ENCODE assay signal across 1 cellular context in genomic region chr11:914747-915493, GRCh38.
A peak's percentile ranks its signal among the peaks of the same experiment; 100 is the strongest.
TF ChIP-seq lines count a peak whose summit lies in the region.

No MANE protein-coding gene starts in this region.

TF ChIP-seq in HepG2, 621 proteins besides CTCF, POLR2A, EP300 and RAD21 (continued from another document and continues in another):
- 0 out of 2 replicates have a peak, but pooled peaks have one; percentile 46 for TF ChIP-seq ZGPAT (CRISPR knock-in tag; IDR thresholded peaks at IDR 0.05)
- peak; percentile 30; the same call in 1 of the 2 replicates for TF ChIP-seq NR2C2 (CRISPR knock-in tag; IDR thresholded peaks at IDR 0.05; ENCODE audit: borderline replicate concordance)
- TF ChIP-seq PHF20 (CRISPR knock-in tag; IDR thresholded peaks at IDR 0.05): peak; percentile 58; the same call in 1 of the 2 replicates
- peak; percentile 73 for TF ChIP-seq DMAP1 (CRISPR knock-in tag; IDR thresholded peaks at IDR 0.05)
- TF ChIP-seq, protein P1, sequence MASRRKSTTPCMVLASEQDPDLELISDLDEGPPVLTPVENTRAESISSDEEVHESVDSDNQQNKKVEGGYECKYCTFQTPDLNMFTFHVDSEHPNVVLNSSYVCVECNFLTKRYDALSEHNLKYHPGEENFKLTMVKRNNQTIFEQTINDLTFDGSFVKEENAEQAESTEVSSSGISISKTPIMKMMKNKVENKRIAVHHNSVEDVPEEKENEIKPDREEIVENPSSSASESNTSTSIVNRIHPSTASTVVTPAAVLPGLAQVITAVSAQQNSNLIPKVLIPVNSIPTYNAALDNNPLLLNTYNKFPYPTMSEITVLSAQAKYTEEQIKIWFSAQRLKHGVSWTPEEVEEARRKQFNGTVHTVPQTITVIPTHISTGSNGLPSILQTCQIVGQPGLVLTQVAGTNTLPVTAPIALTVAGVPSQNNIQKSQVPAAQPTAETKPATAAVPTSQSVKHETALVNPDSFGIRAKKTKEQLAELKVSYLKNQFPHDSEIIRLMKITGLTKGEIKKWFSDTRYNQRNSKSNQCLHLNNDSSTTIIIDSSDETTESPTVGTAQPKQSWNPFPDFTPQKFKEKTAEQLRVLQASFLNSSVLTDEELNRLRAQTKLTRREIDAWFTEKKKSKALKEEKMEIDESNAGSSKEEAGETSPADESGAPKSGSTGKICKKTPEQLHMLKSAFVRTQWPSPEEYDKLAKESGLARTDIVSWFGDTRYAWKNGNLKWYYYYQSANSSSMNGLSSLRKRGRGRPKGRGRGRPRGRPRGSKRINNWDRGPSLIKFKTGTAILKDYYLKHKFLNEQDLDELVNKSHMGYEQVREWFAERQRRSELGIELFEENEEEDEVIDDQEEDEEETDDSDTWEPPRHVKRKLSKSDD (CRISPR knock-in tag; IDR thresholded peaks at IDR 0.05; ENCODE audit: low read depth): no peak
- no peak for TF ChIP-seq NCOA1 (CRISPR knock-in tag; IDR thresholded peaks at IDR 0.05)
- TF ChIP-seq BCL6 (CRISPR knock-in tag; IDR thresholded peaks at IDR 0.05): no peak; the same call in 1 of the 2 replicates
- TF ChIP-seq ELF3 (CRISPR knock-in tag; IDR thresholded peaks at IDR 0.05): 0 out of 2 replicates have a peak, but pooled peaks have one; percentile 12
- peak; percentile 94 for TF ChIP-seq ZFX (CRISPR knock-in tag; IDR thresholded peaks at IDR 0.05; ENCODE audit: low read depth)
- no peak for TF ChIP-seq REL (CRISPR knock-in tag; conservative IDR thresholded peaks at IDR 0.05)
- peak; percentile 45; the same call in 1 of the 2 replicates for TF ChIP-seq DPF2 (CRISPR knock-in tag; IDR thresholded peaks at IDR 0.05; ENCODE audit: borderline replicate concordance, low read depth)
- peak; percentile 96 for TF ChIP-seq TFE3 (CRISPR knock-in tag; IDR thresholded peaks at IDR 0.05)
- peak; percentile 62; the same call in 1 of the 2 replicates for TF ChIP-seq ZNF724P (CRISPR knock-in tag; IDR thresholded peaks at IDR 0.05; ENCODE audit: borderline replicate concordance)
- TF ChIP-seq ZNF121 (CRISPR knock-in tag; IDR thresholded peaks at IDR 0.05): peak; percentile 91
- no peak for TF ChIP-seq CREB1 (IDR thresholded peaks at IDR 0.05)
- no peak for TF ChIP-seq CREB1 (CRISPR knock-in tag; IDR thresholded peaks at IDR 0.05)
- no peak for TF ChIP-seq KLF11 (CRISPR knock-in tag; IDR thresholded peaks at IDR 0.05)
- no peak for TF ChIP-seq KDM6A (CRISPR knock-in tag; IDR thresholded peaks at IDR 0.05; ENCODE audit: low read depth)
- TF ChIP-seq HOXA5 (CRISPR knock-in tag; IDR thresholded peaks at IDR 0.05): no peak
- no peak for TF ChIP-seq ZBTB40 (IDR thresholded peaks at IDR 0.05)
- TF ChIP-seq ZBTB40 (CRISPR knock-in tag; IDR thresholded peaks at IDR 0.05): peak; percentile 64; the same call in 1 of the 2 replicates
- 0 out of 2 replicates have a peak, but pooled peaks have one; percentile 72 for TF ChIP-seq EEA1 (CRISPR knock-in tag; IDR thresholded peaks at IDR 0.05; ENCODE audit: borderline replicate concordance)
- peak; percentile 83 for TF ChIP-seq MAFF (IDR thresholded peaks at IDR 0.05; ENCODE audit: low read depth, low read length)
- peak; percentile 17; the same call in 1 of the 2 replicates for TF ChIP-seq DRAP1 (CRISPR knock-in tag; IDR thresholded peaks at IDR 0.05)
- peak; percentile 32; the same call in 1 of the 2 replicates for TF ChIP-seq FOXP4 (CRISPR knock-in tag; IDR thresholded peaks at IDR 0.05)
- TF ChIP-seq, protein P2, sequence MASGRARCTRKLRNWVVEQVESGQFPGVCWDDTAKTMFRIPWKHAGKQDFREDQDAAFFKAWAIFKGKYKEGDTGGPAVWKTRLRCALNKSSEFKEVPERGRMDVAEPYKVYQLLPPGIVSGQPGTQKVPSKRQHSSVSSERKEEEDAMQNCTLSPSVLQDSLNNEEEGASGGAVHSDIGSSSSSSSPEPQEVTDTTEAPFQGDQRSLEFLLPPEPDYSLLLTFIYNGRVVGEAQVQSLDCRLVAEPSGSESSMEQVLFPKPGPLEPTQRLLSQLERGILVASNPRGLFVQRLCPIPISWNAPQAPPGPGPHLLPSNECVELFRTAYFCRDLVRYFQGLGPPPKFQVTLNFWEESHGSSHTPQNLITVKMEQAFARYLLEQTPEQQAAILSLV (CRISPR knock-in tag; IDR thresholded peaks at IDR 0.05; ENCODE audit: borderline replicate concordance): no peak
- no peak for TF ChIP-seq SP1 (IDR thresholded peaks at IDR 0.05)
- TF ChIP-seq SP1 (CRISPR knock-in tag; IDR thresholded peaks at IDR 0.05): no peak
- no peak for TF ChIP-seq ZNF256 (CRISPR knock-in tag; conservative IDR thresholded peaks at IDR 0.05)
- peak; percentile 87 to 95 for TF ChIP-seq MAFK (conservative IDR thresholded peaks at IDR 0.05 in 1 of 2, IDR thresholded peaks at IDR 0.05 in 1 of 2; ENCODE audit: low read length in 2 of 2)
- TF ChIP-seq, protein P3, sequence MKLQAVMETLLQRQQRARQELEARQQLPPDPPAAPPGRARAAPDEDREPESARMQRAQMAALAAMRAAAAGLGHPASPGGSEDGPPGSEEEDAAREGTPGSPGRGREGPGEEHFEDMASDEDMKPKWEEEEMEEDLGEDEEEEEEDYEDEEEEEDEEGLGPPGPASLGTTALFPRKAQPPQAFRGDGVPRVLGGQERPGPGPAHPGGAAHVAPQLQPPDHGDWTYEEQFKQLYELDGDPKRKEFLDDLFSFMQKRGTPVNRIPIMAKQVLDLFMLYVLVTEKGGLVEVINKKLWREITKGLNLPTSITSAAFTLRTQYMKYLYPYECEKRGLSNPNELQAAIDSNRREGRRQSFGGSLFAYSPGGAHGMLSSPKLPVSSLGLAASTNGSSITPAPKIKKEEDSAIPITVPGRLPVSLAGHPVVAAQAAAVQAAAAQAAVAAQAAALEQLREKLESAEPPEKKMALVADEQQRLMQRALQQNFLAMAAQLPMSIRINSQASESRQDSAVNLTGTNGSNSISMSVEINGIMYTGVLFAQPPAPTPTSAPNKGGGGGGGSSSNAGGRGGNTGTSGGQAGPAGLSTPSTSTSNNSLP (IDR thresholded peaks at IDR 0.05; ENCODE audit: low read depth, low read length): no peak
- no peak for TF ChIP-seq ZNF264 (CRISPR knock-in tag; IDR thresholded peaks at IDR 0.05)
- peak; percentile 31; the same call in 1 of the 2 replicates for TF ChIP-seq YEATS2 (CRISPR knock-in tag; IDR thresholded peaks at IDR 0.05; ENCODE audit: borderline replicate concordance)
- peak; percentile 76 for TF ChIP-seq MAX (IDR thresholded peaks at IDR 0.05)
- 0 out of 2 replicates have a peak, but pooled peaks have one; percentile 45 for TF ChIP-seq GATAD1 (CRISPR knock-in tag; IDR thresholded peaks at IDR 0.05)
- peak; percentile 37; the same call in 1 of the 2 replicates for TF ChIP-seq PBX2 (CRISPR knock-in tag; IDR thresholded peaks at IDR 0.05)
- TF ChIP-seq ZNF557 (CRISPR knock-in tag; IDR thresholded peaks at IDR 0.05): no peak
- 0 out of 2 replicates have a peak, but pooled peaks have one; percentile 26 for TF ChIP-seq ZNF670 (CRISPR knock-in tag; IDR thresholded peaks at IDR 0.05; ENCODE audit: borderline replicate concordance)
